1 cellular context compared by ENCODE assay signal in genomic region chr6:15077964-15078363, GRCh38.
TF ChIP-seq lines count a peak whose summit lies in the region.

No MANE protein-coding gene starts in this region.

TF ChIP-seq in H1, 55 proteins besides CTCF, POLR2A, EP300 and RAD21:
- no peak for TF ChIP-seq ATF3 (IDR thresholded peaks at IDR 0.05; ENCODE audit: insufficient read depth, low read depth, low read length)
- TF ChIP-seq CHD1 (IDR thresholded peaks at IDR 0.05; ENCODE audit: low read depth, low read length): no peak
- TF ChIP-seq YY1 (IDR thresholded peaks at IDR 0.05; ENCODE audit: low read depth, low read length): peak; percentile 27; the same call in 1 of the 2 replicates
- peak; percentile 36; the same call in 1 of the 2 replicates for TF ChIP-seq GABPA (IDR thresholded peaks at IDR 0.05; ENCODE audit: borderline replicate concordance, insufficient read depth, low read length)
- no peak for TF ChIP-seq SP4 (IDR thresholded peaks at IDR 0.05; ENCODE audit: low read length)
- no peak; the same call in 1 of the 2 replicates for TF ChIP-seq MAFK (IDR thresholded peaks at IDR 0.05; ENCODE audit: low read depth, low read length)
- TF ChIP-seq POLR2AphosphoS5 (IDR thresholded peaks at IDR 0.05; ENCODE audit: low read depth, low read length): no peak
- TF ChIP-seq NANOG (IDR thresholded peaks at IDR 0.05; ENCODE audit: insufficient read depth, low read depth, low read length, poor library complexity, severe bottlenecking): peak; percentile 54
- TF ChIP-seq BACH1 (IDR thresholded peaks at IDR 0.05; ENCODE audit: low read length): no peak
- TF ChIP-seq ASH2L (IDR thresholded peaks at IDR 0.05; ENCODE audit: low read length): peak; percentile 62
- peak; percentile 63 for TF ChIP-seq SP1 (IDR thresholded peaks at IDR 0.05; ENCODE audit: low read depth, low read length)
- TF ChIP-seq TAF7 (optimal IDR thresholded peaks at IDR 0.05; ENCODE audit: borderline replicate concordance, low read depth, low read length): no peak
- TF ChIP-seq TCF12 (IDR thresholded peaks at IDR 0.05; ENCODE audit: low read depth, low read length): peak; percentile 65; the same call in 1 of the 2 replicates
- no peak for TF ChIP-seq CBX5 (IDR thresholded peaks at IDR 0.05; ENCODE audit: low read depth, low read length)
- TF ChIP-seq, protein P1, sequence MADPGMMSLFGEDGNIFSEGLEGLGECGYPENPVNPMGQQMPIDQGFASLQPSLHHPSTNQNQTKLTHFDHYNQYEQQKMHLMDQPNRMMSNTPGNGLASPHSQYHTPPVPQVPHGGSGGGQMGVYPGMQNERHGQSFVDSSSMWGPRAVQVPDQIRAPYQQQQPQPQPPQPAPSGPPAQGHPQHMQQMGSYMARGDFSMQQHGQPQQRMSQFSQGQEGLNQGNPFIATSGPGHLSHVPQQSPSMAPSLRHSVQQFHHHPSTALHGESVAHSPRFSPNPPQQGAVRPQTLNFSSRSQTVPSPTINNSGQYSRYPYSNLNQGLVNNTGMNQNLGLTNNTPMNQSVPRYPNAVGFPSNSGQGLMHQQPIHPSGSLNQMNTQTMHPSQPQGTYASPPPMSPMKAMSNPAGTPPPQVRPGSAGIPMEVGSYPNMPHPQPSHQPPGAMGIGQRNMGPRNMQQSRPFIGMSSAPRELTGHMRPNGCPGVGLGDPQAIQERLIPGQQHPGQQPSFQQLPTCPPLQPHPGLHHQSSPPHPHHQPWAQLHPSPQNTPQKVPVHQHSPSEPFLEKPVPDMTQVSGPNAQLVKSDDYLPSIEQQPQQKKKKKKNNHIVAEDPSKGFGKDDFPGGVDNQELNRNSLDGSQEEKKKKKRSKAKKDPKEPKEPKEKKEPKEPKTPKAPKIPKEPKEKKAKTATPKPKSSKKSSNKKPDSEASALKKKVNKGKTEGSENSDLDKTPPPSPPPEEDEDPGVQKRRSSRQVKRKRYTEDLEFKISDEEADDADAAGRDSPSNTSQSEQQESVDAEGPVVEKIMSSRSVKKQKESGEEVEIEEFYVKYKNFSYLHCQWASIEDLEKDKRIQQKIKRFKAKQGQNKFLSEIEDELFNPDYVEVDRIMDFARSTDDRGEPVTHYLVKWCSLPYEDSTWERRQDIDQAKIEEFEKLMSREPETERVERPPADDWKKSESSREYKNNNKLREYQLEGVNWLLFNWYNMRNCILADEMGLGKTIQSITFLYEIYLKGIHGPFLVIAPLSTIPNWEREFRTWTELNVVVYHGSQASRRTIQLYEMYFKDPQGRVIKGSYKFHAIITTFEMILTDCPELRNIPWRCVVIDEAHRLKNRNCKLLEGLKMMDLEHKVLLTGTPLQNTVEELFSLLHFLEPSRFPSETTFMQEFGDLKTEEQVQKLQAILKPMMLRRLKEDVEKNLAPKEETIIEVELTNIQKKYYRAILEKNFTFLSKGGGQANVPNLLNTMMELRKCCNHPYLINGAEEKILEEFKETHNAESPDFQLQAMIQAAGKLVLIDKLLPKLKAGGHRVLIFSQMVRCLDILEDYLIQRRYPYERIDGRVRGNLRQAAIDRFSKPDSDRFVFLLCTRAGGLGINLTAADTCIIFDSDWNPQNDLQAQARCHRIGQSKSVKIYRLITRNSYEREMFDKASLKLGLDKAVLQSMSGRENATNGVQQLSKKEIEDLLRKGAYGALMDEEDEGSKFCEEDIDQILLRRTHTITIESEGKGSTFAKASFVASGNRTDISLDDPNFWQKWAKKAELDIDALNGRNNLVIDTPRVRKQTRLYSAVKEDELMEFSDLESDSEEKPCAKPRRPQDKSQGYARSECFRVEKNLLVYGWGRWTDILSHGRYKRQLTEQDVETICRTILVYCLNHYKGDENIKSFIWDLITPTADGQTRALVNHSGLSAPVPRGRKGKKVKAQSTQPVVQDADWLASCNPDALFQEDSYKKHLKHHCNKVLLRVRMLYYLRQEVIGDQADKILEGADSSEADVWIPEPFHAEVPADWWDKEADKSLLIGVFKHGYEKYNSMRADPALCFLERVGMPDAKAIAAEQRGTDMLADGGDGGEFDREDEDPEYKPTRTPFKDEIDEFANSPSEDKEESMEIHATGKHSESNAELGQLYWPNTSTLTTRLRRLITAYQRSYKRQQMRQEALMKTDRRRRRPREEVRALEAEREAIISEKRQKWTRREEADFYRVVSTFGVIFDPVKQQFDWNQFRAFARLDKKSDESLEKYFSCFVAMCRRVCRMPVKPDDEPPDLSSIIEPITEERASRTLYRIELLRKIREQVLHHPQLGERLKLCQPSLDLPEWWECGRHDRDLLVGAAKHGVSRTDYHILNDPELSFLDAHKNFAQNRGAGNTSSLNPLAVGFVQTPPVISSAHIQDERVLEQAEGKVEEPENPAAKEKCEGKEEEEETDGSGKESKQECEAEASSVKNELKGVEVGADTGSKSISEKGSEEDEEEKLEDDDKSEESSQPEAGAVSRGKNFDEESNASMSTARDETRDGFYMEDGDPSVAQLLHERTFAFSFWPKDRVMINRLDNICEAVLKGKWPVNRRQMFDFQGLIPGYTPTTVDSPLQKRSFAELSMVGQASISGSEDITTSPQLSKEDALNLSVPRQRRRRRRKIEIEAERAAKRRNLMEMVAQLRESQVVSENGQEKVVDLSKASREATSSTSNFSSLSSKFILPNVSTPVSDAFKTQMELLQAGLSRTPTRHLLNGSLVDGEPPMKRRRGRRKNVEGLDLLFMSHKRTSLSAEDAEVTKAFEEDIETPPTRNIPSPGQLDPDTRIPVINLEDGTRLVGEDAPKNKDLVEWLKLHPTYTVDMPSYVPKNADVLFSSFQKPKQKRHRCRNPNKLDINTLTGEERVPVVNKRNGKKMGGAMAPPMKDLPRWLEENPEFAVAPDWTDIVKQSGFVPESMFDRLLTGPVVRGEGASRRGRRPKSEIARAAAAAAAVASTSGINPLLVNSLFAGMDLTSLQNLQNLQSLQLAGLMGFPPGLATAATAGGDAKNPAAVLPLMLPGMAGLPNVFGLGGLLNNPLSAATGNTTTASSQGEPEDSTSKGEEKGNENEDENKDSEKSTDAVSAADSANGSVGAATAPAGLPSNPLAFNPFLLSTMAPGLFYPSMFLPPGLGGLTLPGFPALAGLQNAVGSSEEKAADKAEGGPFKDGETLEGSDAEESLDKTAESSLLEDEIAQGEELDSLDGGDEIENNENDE (IDR thresholded peaks at IDR 0.05; ENCODE audit: insufficient replicate concordance, low read length): no peak
- peak in 1 of 2 experiments; percentile 70; a peak in 1 of 4 replicates for TF ChIP-seq HDAC2 (IDR thresholded peaks at IDR 0.05; ENCODE audit: borderline replicate concordance in 1 of 2, low read depth in 2 of 2, low read length in 2 of 2)
- no peak for TF ChIP-seq RBBP5 (IDR thresholded peaks at IDR 0.05; ENCODE audit: borderline replicate concordance, low read depth, low read length)
TF ChIP-seq in H1: peak in this region for 7.
